Comparison of ENCODE assay signal across 8 cellular contexts in genomic region chr2:95666636-95667035, GRCh38.
DNase-seq lines count a peak whose midpoint lies in the region; FAIRE-seq and TF ChIP-seq lines count a peak whose summit lies in the region.
"Not testable (repeated sequence)": the region's sequence is repeated elsewhere in the genome, so short reads cannot be mapped to it uniquely, and the experiment has no call there.

No MANE protein-coding gene starts in this region.

- not testable (repeated sequence) for H3K9me1 ChIP-seq in keratinocyte (ENCODE audit: control insufficient read depth, extremely low read depth, insufficient read depth, low read length)

- not testable (repeated sequence) for TF ChIP-seq EP300 in SK-N-SH (IDR thresholded peaks at IDR 0.05; ENCODE audit: borderline replicate concordance in 1 of 2, low read depth in 1 of 2, low read length in 1 of 2)

- H3K36me3 ChIP-seq in SK-N-SH (replicated peaks in 1 of 2; ENCODE audit: control insufficient read depth in 1 of 2, insufficient read depth in 2 of 2, low read length in 1 of 2); keratinocyte (ENCODE audit: control insufficient read depth in 2 of 2, extremely low read depth in 1 of 2, insufficient read depth in 2 of 2, low read length in 2 of 2); osteoblast (ENCODE audit: insufficient read depth, low read length): not testable (repeated sequence)

- TF ChIP-seq RAD21 in SK-N-SH (IDR thresholded peaks at IDR 0.05; ENCODE audit: low read length), result not testable (repeated sequence)

- 0 out of 2 replicates have a peak overlapping the region, but pooled peaks have one; percentile 29 for H2AFZ ChIP-seq in SK-N-SH (ENCODE audit: low read depth)
- H2AFZ ChIP-seq in keratinocyte (ENCODE audit: control insufficient read depth, low read length); osteoblast (ENCODE audit: low read length): not testable (repeated sequence)

- not testable (repeated sequence) for H3K9me3 ChIP-seq in SK-N-SH; keratinocyte (ENCODE audit: control insufficient read depth, low read depth, low read length); osteoblast (ENCODE audit: low read depth, low read length)

- dilution Hi-C loops in keratinocyte (cut with MboI; ENCODE audit: extremely low pct_ligation_motif_present, low sequenced_read_pairs), result not testable (repeated sequence)

- not testable (repeated sequence) for H3K4me2 ChIP-seq in SK-N-SH; keratinocyte (ENCODE audit: control insufficient read depth, extremely low read depth, insufficient read depth, low read depth, low read length); osteoblast (ENCODE audit: insufficient read depth, low read length)

- FAIRE-seq in keratinocyte (lab: Jason Lieb, UNC), result peak; percentile 9

- not testable (repeated sequence) for H3K9me3 Mint-ChIP-seq in HFFc6; chondrocyte (ENCODE audit: low read depth)

- not testable (repeated sequence) for H3K79me2 ChIP-seq in SK-N-SH (ENCODE audit: insufficient read depth); keratinocyte (ENCODE audit: control insufficient read depth, insufficient read depth, low read length); osteoblast (ENCODE audit: insufficient read depth, low read length)

- peaks cover 6 to 17% of the 10 kb centered on the region in 2 experiments; a peak in 3 of 4 replicates for H3K4me1 ChIP-seq in SK-N-SH (ENCODE audit: control insufficient read depth in 1 of 2, insufficient read depth in 2 of 2, low read depth in 1 of 2, low read length in 1 of 2)
- H3K4me1 ChIP-seq in keratinocyte (ENCODE audit: control insufficient read depth, extremely low read depth, insufficient read depth, low read length), result not testable (repeated sequence)
- H3K4me1 ChIP-seq in osteoblast (ENCODE audit: insufficient read depth, low read length), result peaks cover 16% of the 10 kb centered on the region

- POLR2A ChIA-PET in SK-N-SH (lab: Yijun Ruan, JAX), result not testable (repeated sequence)

- H3K36me3 Mint-ChIP-seq in HFFc6 (ENCODE audit: low read depth); chondrocyte (ENCODE audit: low read depth): not testable (repeated sequence)

- CTCF ChIA-PET in SK-N-SH (lab: Yijun Ruan, JAX), result not testable (repeated sequence)

- H3K4me1 Mint-ChIP-seq in HFFc6 (ENCODE audit: low read depth) (peaks cover 40% of the 10 kb centered on the region), chondrocyte (ENCODE audit: low read depth) (peaks cover 17% of the 10 kb centered on the region)

- DNase-seq in DMS 273 (lab: John Stamatoyannopoulos, UW; ENCODE audit: unreplicated experiment) (peak; percentile 25), HFFc6 (peak; percentile 54), fibroblast of villous mesenchyme (ENCODE audit: low read depth) (peak; percentile 31), osteoblast (ENCODE audit: insufficient read length, low spot score, missing footprints) (peak; percentile 57)
- DNase-seq in SK-N-SH; chondrocyte (ENCODE audit: low spot score); keratinocyte (ENCODE audit: low read depth, low spot score): not testable (repeated sequence)

- TF ChIP-seq CTCF in 22Rv1 (IDR thresholded peaks at IDR 0.05), result peak; percentile 18; the same call in 1 of the 2 replicates
- peak; percentile 72 for TF ChIP-seq CTCF in HFFc6 (IDR thresholded peaks at IDR 0.05)
- peak; percentile 30 for TF ChIP-seq CTCF in SK-N-SH (IDR thresholded peaks at IDR 0.05)
- TF ChIP-seq CTCF in chondrocyte (IDR thresholded peaks at IDR 0.05), result peak; percentile 36
- peak; percentile 42 for TF ChIP-seq CTCF in fibroblast of villous mesenchyme (IDR thresholded peaks at IDR 0.05; ENCODE audit: insufficient read depth, low read depth, low read length)
- not testable (repeated sequence) for TF ChIP-seq CTCF in keratinocyte (optimal IDR thresholded peaks at IDR 0.05 in 1 of 3, IDR thresholded peaks at IDR 0.05 in 1 of 3, conservative IDR thresholded peaks at IDR 0.05 in 1 of 3; ENCODE audit: extremely low read depth in 1 of 3, insufficient read depth in 2 of 3, low read length in 3 of 3)
- peak; percentile 49 for TF ChIP-seq CTCF in osteoblast (IDR thresholded peaks at IDR 0.05; ENCODE audit: extremely low read depth, low read depth, low read length)

- H3K4me3 Mint-ChIP-seq in HFFc6; chondrocyte (ENCODE audit: unreplicated experiment): not testable (repeated sequence)

- 36% methylated on average over 2 of the region's 2 CpGs for WGBS in SK-N-SH (ENCODE audit: low lambda C conversion rate)

- H3K9ac ChIP-seq in SK-N-SH; keratinocyte (ENCODE audit: control insufficient read depth, extremely low read depth, insufficient read depth, low read length): not testable (repeated sequence)

- peaks cover 12% of the 10 kb centered on the region for H3F3A ChIP-seq in SK-N-SH (replicated peaks; ENCODE audit: insufficient read depth)

- not testable (repeated sequence) for H3K27ac ChIP-seq in 22Rv1; SK-N-SH (ENCODE audit: low read depth in 2 of 2, low read length in 1 of 2); keratinocyte (ENCODE audit: control insufficient read depth, insufficient read depth, low read length); osteoblast (ENCODE audit: low read depth, low read length)

- H3K27me3 ChIP-seq in SK-N-SH (ENCODE audit: insufficient read depth); keratinocyte (ENCODE audit: control insufficient read depth, extremely low read depth, insufficient read depth, low read length): not testable (repeated sequence)
- peaks cover 13% of the 10 kb centered on the region for H3K27me3 ChIP-seq in osteoblast (ENCODE audit: insufficient read depth, low read length)

- not testable (repeated sequence) for H3K9me2 ChIP-seq in SK-N-SH

- H3K27ac Mint-ChIP-seq in HFFc6; chondrocyte (ENCODE audit: unreplicated experiment): not testable (repeated sequence)

- H4K20me1 ChIP-seq in SK-N-SH (ENCODE audit: insufficient read depth); keratinocyte (ENCODE audit: control insufficient read depth, extremely low read depth, insufficient read depth, low read length); osteoblast (ENCODE audit: insufficient read depth, low read length): not testable (repeated sequence)

- H3K27me3 Mint-ChIP-seq in HFFc6 (ENCODE audit: insufficient read depth), result peaks cover 18% of the 10 kb centered on the region
- peaks cover 25% of the 10 kb centered on the region for H3K27me3 Mint-ChIP-seq in chondrocyte (ENCODE audit: low read depth)

- H3K4me3 ChIP-seq in SK-N-SH (ENCODE audit: low read depth in 2 of 2, low read length in 1 of 2); fibroblast of villous mesenchyme (ENCODE audit: low read depth, low read length); keratinocyte (ENCODE audit: control insufficient read depth in 2 of 3, extremely low read depth in 1 of 3, insufficient read depth in 2 of 3, low read depth in 1 of 3, low read length in 3 of 3); osteoblast (ENCODE audit: insufficient read depth, low read length): not testable (repeated sequence)
